ENCODE assay signal across 1 cellular context in genomic region chr12:93467351-93468007, GRCh38.
TF ChIP-seq lines count a peak whose summit lies in the region.

MRPL42 (plus strand) TSS chr12:93467514; CDS start chr12:93469286, 1,772 bp downstream.

TF ChIP-seq in K562, 482 proteins besides CTCF, POLR2A, EP300 and RAD21 (continued from another document and continues in another):
- TF ChIP-seq E4F1 (CRISPR knock-in tag; IDR thresholded peaks at IDR 0.05; ENCODE audit: borderline replicate concordance) = no peak
- 0 out of 2 replicates have a peak, but pooled peaks have one; percentile 70 for TF ChIP-seq MBD2 (IDR thresholded peaks at IDR 0.05; ENCODE audit: borderline replicate concordance, low read depth)
- no peak for TF ChIP-seq BCLAF1 (IDR thresholded peaks at IDR 0.05; ENCODE audit: borderline replicate concordance in 1 of 2, control insufficient read depth in 1 of 2, low read depth in 2 of 2, low read length in 1 of 2)
- TF ChIP-seq TOE1 (IDR thresholded peaks at IDR 0.05; ENCODE audit: borderline replicate concordance) = 0 out of 2 replicates have a peak, but pooled peaks have one; percentile 83
- TF ChIP-seq TOE1 (CRISPR knock-in tag; IDR thresholded peaks at IDR 0.05; ENCODE audit: borderline replicate concordance, low read depth) = no peak
- peak; percentile 73; the same call in 1 of the 2 replicates for TF ChIP-seq CTBP1 (IDR thresholded peaks at IDR 0.05; ENCODE audit: borderline replicate concordance)
- peak; percentile 45; the same call in 1 of the 2 replicates for TF ChIP-seq SPI1 (IDR thresholded peaks at IDR 0.05; ENCODE audit: borderline replicate concordance, low read depth, low read length)
- peak; percentile 93; the same call in 1 of the 2 replicates for TF ChIP-seq HMGXB4 (CRISPR knock-in tag; IDR thresholded peaks at IDR 0.05)
- no peak for TF ChIP-seq SRSF3 (IDR thresholded peaks at IDR 0.05; ENCODE audit: insufficient read depth, low read length)
- TF ChIP-seq MXI1 (IDR thresholded peaks at IDR 0.05; ENCODE audit: low read depth, low read length) = peak; percentile 24; the same call in 1 of the 2 replicates
- peak; percentile 89 for TF ChIP-seq CREB3L1 (IDR thresholded peaks at IDR 0.05; ENCODE audit: borderline replicate concordance, low read depth)
- TF ChIP-seq HDAC3 (IDR thresholded peaks at IDR 0.05; ENCODE audit: borderline replicate concordance, partially characterized antibody) = no peak
- no peak for TF ChIP-seq PPARD (CRISPR knock-in tag; IDR thresholded peaks at IDR 0.05)
- no peak for TF ChIP-seq POLR3G (IDR thresholded peaks at IDR 0.05; ENCODE audit: extremely low read depth, insufficient read length, insufficient replicate concordance)
- peak; percentile 70; the same call in 1 of the 2 replicates for TF ChIP-seq MTA3 (IDR thresholded peaks at IDR 0.05; ENCODE audit: borderline replicate concordance)
- TF ChIP-seq RFX5 (IDR thresholded peaks at IDR 0.05; ENCODE audit: low read depth, low read length) = no peak
- TF ChIP-seq ZNF644 (tag; IDR thresholded peaks at IDR 0.05; ENCODE audit: low read depth) = no peak
- no peak for TF ChIP-seq ZNF324 (CRISPR knock-in tag; IDR thresholded peaks at IDR 0.05)
- TF ChIP-seq ZNF407 (IDR thresholded peaks at IDR 0.05; ENCODE audit: low read depth) = no peak; the same call in 1 of the 2 replicates
- no peak for TF ChIP-seq MCM2 (IDR thresholded peaks at IDR 0.05; ENCODE audit: low read depth)
- no peak; a peak in 1 of 4 replicates for TF ChIP-seq FOXA3 (CRISPR knock-in tag; conservative IDR thresholded peaks at IDR 0.05 in 1 of 2, IDR thresholded peaks at IDR 0.05 in 1 of 2)
- no peak for TF ChIP-seq MEIS2 (IDR thresholded peaks at IDR 0.05; ENCODE audit: partially characterized antibody)
- peak; percentile 95 for TF ChIP-seq PHF8 (IDR thresholded peaks at IDR 0.05; ENCODE audit: borderline replicate concordance, low read length)
- TF ChIP-seq NUFIP1 (IDR thresholded peaks at IDR 0.05; ENCODE audit: partially characterized antibody) = no peak
- peak; percentile 69 for TF ChIP-seq ZNF592 (IDR thresholded peaks at IDR 0.05)
- no peak for TF ChIP-seq ZEB2 (IDR thresholded peaks at IDR 0.05)
- TF ChIP-seq NRF1 (conservative IDR thresholded peaks at IDR 0.05 in 1 of 2, IDR thresholded peaks at IDR 0.05 in 1 of 2) = peak; percentile 89 to 92
- TF ChIP-seq ETV6 (IDR thresholded peaks at IDR 0.05; ENCODE audit: borderline replicate concordance in 1 of 2, low read depth in 2 of 2, low read length in 1 of 2) = no peak
- TF ChIP-seq ETV6 (CRISPR knock-in tag; IDR thresholded peaks at IDR 0.05; ENCODE audit: borderline replicate concordance) = no peak
- no peak for TF ChIP-seq ZNF699 (CRISPR knock-in tag; IDR thresholded peaks at IDR 0.05; ENCODE audit: insufficient replicate concordance)
- TF ChIP-seq RNF219 (CRISPR knock-in tag; IDR thresholded peaks at IDR 0.05) = no peak
- TF ChIP-seq KHSRP (IDR thresholded peaks at IDR 0.05) = no peak
- 0 out of 2 replicates have a peak, but pooled peaks have one; percentile 35 for TF ChIP-seq ZNF57 (CRISPR knock-in tag; IDR thresholded peaks at IDR 0.05)
